Comparison of ENCODE assay signal across 8 cellular contexts in genomic region chr1:21655748-21656147, GRCh38. TPM values are rescaled to one million over a fixed set of nuclear protein-coding genes. Genes with fewer than 3 reads are reported as not detected.
A peak's percentile ranks its signal among the peaks of the same experiment; 100 is the strongest.
DNase-seq lines count a peak whose midpoint lies in the region; TF ChIP-seq lines count a peak whose summit lies in the region.

No MANE protein-coding gene starts in this region.

- peaks cover 6 to 25% of the 10 kb centered on the region in 2 donors for H3K4me1 ChIP-seq in adrenal gland (replicated peaks in 1 of 2)

- peaks cover 13% of the 10 kb centered on the region for H3K27me3 Mint-ChIP-seq in chondrocyte (ENCODE audit: low read depth)

- no peak overlapping the region for H3K4me3 Mint-ChIP-seq in chondrocyte (ENCODE audit: unreplicated experiment)

- no peaks in the 10 kb centered on the region for H3K9me3 ChIP-seq in adrenal gland (replicated peaks in 1 of 3)

- H3K27ac ChIP-seq in adrenal gland, result peak overlapping the region in 2 of 5 donors; percentile 49 to 66

- no peaks in the 10 kb centered on the region for H3K27me3 ChIP-seq in adrenal gland

- TF ChIP-seq CTCF in chondrocyte (IDR thresholded peaks at IDR 0.05) (peak; percentile 23), adrenal gland (IDR thresholded peaks at IDR 0.05) (peak in 1 of 6 experiments; percentile 8)

- H3K36me3 ChIP-seq in adrenal gland (replicated peaks in 1 of 2), result no peaks in the 10 kb centered on the region

- intact Hi-C loops in posterior vena cava (cut with DNase I) (loop anchor here in 1 of 2 donors (10.0 kb wide), 1 partner anchor 131 kb away; no protein-coding TSS in a partner anchor), adrenal gland (cut with DNase I) (loop anchor here in 1 of 2 donors (5.0 to 10.0 kb wide), 3 partner anchors 141 to 431 kb away; no protein-coding TSS in a partner anchor)

- 35 to 70% (median 52%) methylated on average over 4 of the region's 4 CpGs for WGBS in adrenal gland, 4 donors

- H3K27ac Mint-ChIP-seq in chondrocyte (ENCODE audit: unreplicated experiment), result no peak overlapping the region

- no peak for TF ChIP-seq POLR2A in adrenal gland (IDR thresholded peaks at IDR 0.05)

- H3K4me3 ChIP-seq in adrenal gland, result no peak overlapping the region

- no peaks in the 10 kb centered on the region for H3K36me3 Mint-ChIP-seq in chondrocyte (ENCODE audit: low read depth)

- DNase-seq in DMS153 (lab: John Stamatoyannopoulos, UW), result peak; percentile 36
- DNase-seq in DMS153 treated with DMSO at 0.1 percent for 48 hours (lab: John Stamatoyannopoulos, UW; ENCODE audit: unreplicated experiment), result no peak
- DNase-seq in NCI-H2196 treated with DMSO at 0.1 percent for 48 hours (lab: John Stamatoyannopoulos, UW; ENCODE audit: unreplicated experiment), result peak; percentile 27
- DNase-seq in chondrocyte (ENCODE audit: low spot score), result no peak
- peak; percentile 29 for DNase-seq in posterior vena cava (ENCODE audit: low spot score)
- DNase-seq in adrenal gland, result no peak
- no peak for DNase-seq in NCI-H2081 treated with DMSO at 0.1 percent for 48 hours (lab: John Stamatoyannopoulos, UW)
- DNase-seq in foreskin melanocyte, result no peak

- peaks cover 18% of the 10 kb centered on the region for H3K4me1 Mint-ChIP-seq in chondrocyte (ENCODE audit: low read depth)

- no peaks in the 10 kb centered on the region for H3K9me3 Mint-ChIP-seq in chondrocyte (ENCODE audit: low read depth)

RNA-seq across cellular contexts. Expression of gene RAP1GAP, which starts 13.4 kb away (rescaled TPM):
- 1.1 to 2.2 TPM (median 1.8 TPM) in 3 replicates for total RNA-seq in chondrocyte
- 1 to 10 TPM in 1 of 2 donors, under 1 TPM in 1; 0.38 to 1.2 TPM for total RNA-seq in posterior vena cava
- 100 to 1,000 TPM in 3 of 8 donors, 10 to 100 TPM in 5; 52.4 to 409 (median 90.0) TPM for total RNA-seq in adrenal gland
- 100 to 1,000 TPM in 2 of 3 donors, 10 to 100 TPM in 1; 62.4 to 250 (median 105) TPM for polyA plus RNA-seq in adrenal gland

Comparison
In these comparisons a context has a peak if more than half of its experiments do, and no peak if none do; other contexts are left out.
1. DNase-seq: peak in DMS153 (single experiment), NCI-H2196 treated with DMSO at 0.1 percent for 48 hours (single experiment) and posterior vena cava (single experiment); none in DMS153 treated with DMSO at 0.1 percent for 48 hours (single experiment), chondrocyte (single experiment), adrenal gland (0 of 7), NCI-H2081 treated with DMSO at 0.1 percent for 48 hours (single experiment) and foreskin melanocyte (single experiment).
2. RNA of gene RAP1GAP, which starts 13.4 kb away (total RNA-seq): 52.4 to 409 TPM in adrenal gland; 1.1 to 2.2 TPM in chondrocyte and 0.38 to 1.2 TPM in posterior vena cava; every median in the first group is over 10 times any median in the second.